ENCODE assay signal across 27 cellular contexts in the genomic region with DNA sequence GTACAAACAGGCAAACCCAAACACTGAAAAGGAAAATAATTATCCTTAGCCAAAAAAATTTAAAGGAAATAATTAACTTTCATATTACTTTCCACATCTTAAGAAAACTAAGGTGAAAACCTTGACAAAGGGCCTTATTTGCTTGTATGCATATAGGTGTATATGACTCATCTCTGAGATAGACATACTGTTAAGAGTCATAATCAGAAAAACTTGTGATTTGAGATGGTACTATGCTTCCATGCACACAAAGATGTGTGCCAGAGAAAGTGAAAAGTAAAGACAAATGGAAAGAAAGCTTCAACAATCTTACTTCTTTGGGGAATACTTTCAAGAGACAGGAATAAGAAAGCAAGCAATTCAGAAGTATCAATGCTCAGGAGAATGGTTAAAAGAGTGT. TPM values are rescaled to one million over a fixed set of nuclear protein-coding genes. Genes with fewer than 3 reads are reported as not detected.
"Had no signal": no experiment of that assay in that cellular context is flagged by ENCODE, and none has a peak within 500 bp of the region (broad histone marks: within the 10 kb centered on the region; RNA-seq: fewer than 3 reads in every experiment).

No MANE protein-coding gene starts in this region.

- H3K9me3 Mint-ChIP-seq: mesothelial cell of epicardium; natural killer cell treated with Interleukin-12 subunit alpha and Interleukin-12 subunit beta and Interleukin-15 and Interleukin-18, amount 100 ng/mL, for 72 hours; neural crest cell; stimulated activated naive CD8-positive, alpha-beta T cell treated with anti-CD3 and anti-CD28 coated beads, Interleukin-15, Interleukin-2, amounts not matched to agents 100 ng/mL and 50 ng/mL, for 24 hours had no signal

- H3K4me3 Mint-ChIP-seq: mesothelial cell of epicardium; naive B cell; natural killer cell treated with Interleukin-12 subunit alpha and Interleukin-12 subunit beta and Interleukin-15 and Interleukin-18, amount 100 ng/mL, for 72 hours; neural crest cell; stimulated activated naive B cell treated with anti-CD40 and anti-IgM and Interleukin-4, amounts not matched to agents 10 μg/mL and 1 μg/mL and 100 μg/mL, for 72 hours; stimulated activated naive CD8-positive, alpha-beta T cell treated with anti-CD3 and anti-CD28 coated beads, Interleukin-15, Interleukin-2, amounts not matched to agents 100 ng/mL and 50 ng/mL, for 24 hours had no signal

- H3K27me3 ChIP-seq: dorsolateral prefrontal cortex, gastrocnemius medialis, right lobe of liver, tibial nerve had no signal

- H3K4me1 ChIP-seq: pancreas had no signal

- H3K4me3 ChIP-seq: gastrocnemius medialis, heart left ventricle, hepatocyte, left lung, mucosa of descending colon, pancreas, right lobe of liver, thoracic aorta, tibial nerve, upper lobe of left lung had no signal

- H3K4me2 ChIP-seq: hepatocyte had no signal

- H3K27ac ChIP-seq: gastrocnemius medialis, heart left ventricle, hepatocyte, left lung, neutrophil, pancreas, right lobe of liver, thoracic aorta, tibial nerve, upper lobe of left lung had no signal

- H3K9me3 ChIP-seq: gastrocnemius medialis, heart left ventricle, left lung, mucosa of descending colon, neutrophil, pancreas, right lobe of liver, thoracic aorta, tibial nerve, upper lobe of left lung had no signal

- H3K36me3 ChIP-seq: gastrocnemius medialis, heart left ventricle, left lung, neutrophil, pancreas, right lobe of liver, thoracic aorta, tibial nerve, upper lobe of left lung had no signal

- FAIRE-seq: small intestine, urothelium cell line had no signal

- H2AFZ ChIP-seq: hepatocyte had no signal

- ATAC-seq: gastrocnemius medialis; heart left ventricle; left cardiac atrium; left lung; mucosa of descending colon; natural killer cell treated with Interleukin-12 subunit alpha and Interleukin-12 subunit beta and Interleukin-15 and Interleukin-18, amount 100 ng/mL, for 72 hours; pancreas; right lobe of liver; stimulated activated naive B cell treated with anti-CD40 and anti-IgM and Interleukin-4, amounts not matched to agents 10 μg/mL and 1 μg/mL and 100 μg/mL, for 72 hours had no signal

- H3K27ac Mint-ChIP-seq: mesothelial cell of epicardium; naive B cell; natural killer cell treated with Interleukin-12 subunit alpha and Interleukin-12 subunit beta and Interleukin-15 and Interleukin-18, amount 100 ng/mL, for 72 hours; stimulated activated naive B cell treated with anti-CD40 and anti-IgM and Interleukin-4, amounts not matched to agents 10 μg/mL and 1 μg/mL and 100 μg/mL, for 72 hours; stimulated activated naive CD8-positive, alpha-beta T cell treated with anti-CD3 and anti-CD28 coated beads, Interleukin-15, Interleukin-2, amounts not matched to agents 100 ng/mL and 50 ng/mL, for 24 hours had no signal

- H3K36me3 Mint-ChIP-seq: mesothelial cell of epicardium; naive B cell; natural killer cell treated with Interleukin-12 subunit alpha and Interleukin-12 subunit beta and Interleukin-15 and Interleukin-18, amount 100 ng/mL, for 72 hours; stimulated activated naive B cell treated with anti-CD40 and anti-IgM and Interleukin-4, amounts not matched to agents 10 μg/mL and 1 μg/mL and 100 μg/mL, for 72 hours had no signal

- DNase-seq: dorsolateral prefrontal cortex; effector CD4-positive, alpha-beta T cell; foreskin fibroblast; gastrocnemius medialis; heart left ventricle; left cardiac atrium; left lung; mesenchymal stem cell; mucosa of descending colon; naive B cell; pancreas; retina; right lobe of liver; small intestine; stimulated activated CD4-positive, alpha-beta T cell treated with anti-CD3 and anti-CD28 coated beads, Interleukin-15, amount 100 ng/mL, for 24 hours; stimulated activated CD4-positive, alpha-beta T cell treated with anti-CD3 and anti-CD28 coated beads, Interleukin-2, amount 100 ng/mL, for 48 hours; stimulated activated naive B cell treated with anti-CD40 and anti-IgM and Interleukin-4, amounts not matched to agents 10 μg/mL and 1 μg/mL and 100 μg/mL, for 72 hours; upper lobe of left lung had no signal

- H3K79me2 ChIP-seq: hepatocyte had no signal

RNA-seq across cellular contexts. Expression of a gene that starts 3.3 kb away (rescaled TPM):
- total RNA-seq: natural killer cell treated with Interleukin-12 subunit alpha and Interleukin-12 subunit beta and Interleukin-15 and Interleukin-18, amount 100 ng/mL, for 72 hours had no signal
